26 cellular contexts compared by ENCODE assay signal in genomic region chr16:4900036-4900435, GRCh38. TPM values are rescaled to one million over a fixed set of nuclear protein-coding genes. Genes with fewer than 3 reads are reported as not detected.
DNase-seq lines count a peak whose midpoint lies in the region; ATAC-seq and TF ChIP-seq lines count a peak whose summit lies in the region.
"Had no signal": no experiment of that assay in that cellular context is flagged by ENCODE, and none has a peak within 500 bp of the region (broad histone marks: within the 10 kb centered on the region; RNA-seq: fewer than 3 reads in every experiment).

No MANE protein-coding gene starts in this region.

- CTCF ChIA-PET in Caco-2 (lab: Charles Lee) = interaction anchor here (1.4 kb wide), 1 partner anchor 36 kb away, joined by 4 read pairs; no protein-coding TSS in a partner anchor
- CTCF ChIA-PET in IMR-90 (lab: Yijun Ruan, JAX) = interaction anchor here (0.5 kb wide), 1 partner anchor 12 kb away, joined by 3 read pairs; no protein-coding TSS in a partner anchor

- no peaks in the 10 kb centered on the region; the same call in 1 of the 2 replicates for H4K20me1 ChIP-seq in IMR-90 (ENCODE audit: insufficient read depth, low read length)

- H3K9me3 Mint-ChIP-seq in Caco-2 (ENCODE audit: unreplicated experiment) = no peaks in the 10 kb centered on the region

- H4K5ac ChIP-seq in IMR-90 (ENCODE audit: low read depth, low read length) = no peak overlapping the region

- H3K27me3 Mint-ChIP-seq in Caco-2 (ENCODE audit: insufficient read depth, unreplicated experiment) = no peaks in the 10 kb centered on the region

- no peak overlapping the region for H3K18ac ChIP-seq in IMR-90 (ENCODE audit: low read depth, low read length)

- BruUV-seq in Caco-2 (replicated peaks; lab: Mats Ljungman, UMichigan) (TSS peak; percentile 14), IMR-90 (replicated peaks; lab: Mats Ljungman, UMichigan) (no TSS peak)

- no peak overlapping the region for H2BK20ac ChIP-seq in IMR-90 (ENCODE audit: low read depth, low read length)

- no peak overlapping the region for H3K23ac ChIP-seq in IMR-90 (ENCODE audit: low read depth, low read length)

- no peak overlapping the region for H3K4me2 ChIP-seq in IMR-90 (ENCODE audit: low read depth, low read length)
- H3K4me2 ChIP-seq: GM23338 had no signal

- WGBS in IMR-90 (ENCODE audit: extremely low coverage in 2 of 2, insufficient read length in 1 of 2), 2 experiments = 63% methylated on average over 2 of the region's 8 CpGs; no CpG with 5 or more reads in 1 of the 2 experiments

- intact Hi-C loops in Caco-2 (cut with micrococcal nuclease; ENCODE audit: unreplicated experiment) = no loop called here
- intact Hi-C loops in IMR-90 (cut with micrococcal nuclease) = no loop called here

- H3K79me1 ChIP-seq in IMR-90 (ENCODE audit: low read depth in 1 of 2, low read length in 2 of 2) = no peaks in the 10 kb centered on the region

- dilution Hi-C loops in IMR-90 (cut with HindIII; ENCODE audit: low sequenced_read_pairs, unreplicated experiment) = no loop called here

- H3K4me3 Mint-ChIP-seq in Caco-2 (ENCODE audit: unreplicated experiment) = no peak overlapping the region
- H3K4me3 Mint-ChIP-seq: CD4-positive, CD25-positive, alpha-beta regulatory T cell; GM23338; T-cell had no signal

- POLR2A ChIA-PET in Caco-2 (lab: Charles Lee) (no interaction called here), IMR-90 (lab: Charles Lee; ENCODE audit: unreplicated experiment) (no interaction called here)

- no peak overlapping the region for H4K8ac ChIP-seq in IMR-90 (ENCODE audit: low read depth in 2 of 2, low read length in 2 of 2)

- no peak for TF ChIP-seq RAD21 in IMR-90 (IDR thresholded peaks at IDR 0.05; ENCODE audit: low read length)

- no peak for TF ChIP-seq CTCF in Caco-2 (IDR thresholded peaks at IDR 0.05; ENCODE audit: insufficient read depth in 1 of 2, low read depth in 1 of 2, low read length in 1 of 2, severe bottlenecking in 1 of 2, unreplicated experiment in 1 of 2)
- no peak for TF ChIP-seq CTCF in IMR-90 (conservative IDR thresholded peaks at IDR 0.05; ENCODE audit: low read depth, low read length)

- no peak overlapping the region for H3K27ac ChIP-seq in IMR-90 (ENCODE audit: insufficient read depth, low read length)

- H3K4me1 Mint-ChIP-seq in Caco-2 (ENCODE audit: low read depth, unreplicated experiment) = no peaks in the 10 kb centered on the region
- H3K4me1 Mint-ChIP-seq: CD4-positive, CD25-positive, alpha-beta regulatory T cell; T-cell had no signal

- in situ Hi-C loops in IMR-90 (cut with MboI; ENCODE audit: low sequenced_read_pairs) = no loop called here

- no peak overlapping the region for H3K14ac ChIP-seq in IMR-90 (replicated peaks; ENCODE audit: low read depth, low read length)

- DNase-seq in Caco-2 (no peak), IMR-90 (no peak), astrocyte of the hippocampus (ENCODE audit: low read depth, low spot score) (peak; percentile 38), foreskin melanocyte (peak; percentile 88), ecto neural progenitor cell (ENCODE audit: low spot score) (no peak), NCI-H82 treated with DMSO at 0.1 percent for 48 hours (lab: John Stamatoyannopoulos, UW; ENCODE audit: unreplicated experiment) (no peak), SW480 (ENCODE audit: low spot score) (no peak)
- DNase-seq: CD4-positive, CD25-positive, alpha-beta regulatory T cell; COR-L47; DMS 273 treated with DMSO at 0.1 percent for 48 hours; DND-41; Kasumi-1; NCI-H1092; NCI-H1436; NCI-H187 treated with DMSO at 0.1 percent for 48 hours; NCI-H2107; NCI-H345; NCI-H524 treated with DMSO at 0.1 percent for 48 hours; PC-3; SIG-M5; T-cell had no signal

- no peak overlapping the region for H2BK5ac ChIP-seq in IMR-90 (ENCODE audit: low read depth, low read length, poor library complexity, severe bottlenecking)

- H4K91ac ChIP-seq in IMR-90 (ENCODE audit: insufficient read depth, low read depth, low read length) = no peak overlapping the region

- peaks cover 76% of the 10 kb centered on the region for H3K36me3 Mint-ChIP-seq in Caco-2 (ENCODE audit: insufficient read depth, unreplicated experiment)
- H3K36me3 Mint-ChIP-seq: CD4-positive, CD25-positive, alpha-beta regulatory T cell; T-cell had no signal

- H2BK120ac ChIP-seq in IMR-90 (ENCODE audit: low read depth, low read length) = no peak overlapping the region

- ATAC-seq in IMR-90 (ENCODE audit: low read depth) = peak; percentile 17; the same call in 1 of the 2 replicates
- ATAC-seq: GM12878, GM23338, PC-3, SK-N-SH treated with all-trans-retinoic acid at 6 μM for 48 hours, T-cell had no signal

- H3K9ac ChIP-seq in IMR-90 (ENCODE audit: low read depth, low read length) = no peak overlapping the region

- no peak overlapping the region for H3K27ac Mint-ChIP-seq in Caco-2 (ENCODE audit: unreplicated experiment)
- H3K27ac Mint-ChIP-seq: CD4-positive, CD25-positive, alpha-beta regulatory T cell; GM23338; T-cell had no signal

- H2AFZ ChIP-seq in IMR-90 (replicated peaks; ENCODE audit: low read length, poor library complexity) = no peak overlapping the region
- H2AFZ ChIP-seq: GM23338 had no signal

- H3K9me1 ChIP-seq in IMR-90 (ENCODE audit: insufficient read depth, low read length) = no peaks in the 10 kb centered on the region

- H2AK9ac ChIP-seq in IMR-90 (replicated peaks; ENCODE audit: low read depth, low read length, poor library complexity) = no peak overlapping the region

- TF ChIP-seq POLR2A in IMR-90 (IDR thresholded peaks at IDR 0.05; ENCODE audit: low read depth, low read length) = no peak

- H3K9me3 ChIP-seq in Caco-2 (no peaks in the 10 kb centered on the region), IMR-90 (ENCODE audit: control insufficient read depth, insufficient read depth, low read length) (peaks cover 4% of the 10 kb centered on the region)

- H3K4me3 ChIP-seq in Caco-2 (ENCODE audit: low read depth, low read length) = no peak overlapping the region
- no peak overlapping the region for H3K4me3 ChIP-seq in IMR-90 (ENCODE audit: insufficient read depth, low read depth, low read length)
- H3K4me3 ChIP-seq: GM12878, GM23338 had no signal

- no peaks in the 10 kb centered on the region for H3K27me3 ChIP-seq in Caco-2 (replicated peaks; ENCODE audit: control insufficient read depth, insufficient read depth, low read length)
- peaks cover 11% of the 10 kb centered on the region for H3K27me3 ChIP-seq in IMR-90 (ENCODE audit: control insufficient read depth, insufficient read depth, low read length)

- H2AK5ac ChIP-seq in IMR-90 (ENCODE audit: low read depth, low read length) = no peak overlapping the region

- H3K4ac ChIP-seq in IMR-90 (ENCODE audit: low read depth, low read length) = no peak overlapping the region

- no peak overlapping the region for H3K56ac ChIP-seq in IMR-90 (ENCODE audit: extremely low read depth, insufficient read depth, low read length)

- H3K36me3 ChIP-seq in Caco-2 (ENCODE audit: control insufficient read depth, insufficient read depth, low read length) (peaks cover 8% of the 10 kb centered on the region), IMR-90 (ENCODE audit: control insufficient read depth, insufficient read depth, low read length) (no peaks in the 10 kb centered on the region)

- H2BK15ac ChIP-seq in IMR-90 (ENCODE audit: low read depth, low read length) = no peak overlapping the region

- H3K4me1 ChIP-seq in Caco-2 (no peaks in the 10 kb centered on the region), IMR-90 (ENCODE audit: control insufficient read depth, insufficient read depth, low read length) (no peaks in the 10 kb centered on the region)

TF ChIP-seq in IMR-90, 13 proteins besides CTCF, POLR2A, EP300 and RAD21:
- TF ChIP-seq RCOR1 (IDR thresholded peaks at IDR 0.05; ENCODE audit: insufficient replicate concordance, low read length) = no peak
- no peak for TF ChIP-seq BHLHE40 (IDR thresholded peaks at IDR 0.05; ENCODE audit: low read depth, low read length)

RNA-seq across cellular contexts. Expression of gene PPL, which starts 36.9 kb away (rescaled TPM):
- 61.5 and 68.1 TPM in 2 replicates for total RNA-seq in Caco-2 (2022)
- 0.28 and 0.36 TPM in 2 replicates for total RNA-seq in IMR-90 (2012; rRNA removed)
- 0.19 and 0.34 TPM in 2 replicates for polyA plus RNA-seq in IMR-90 (2012; rRNA removed)
- 0.10 and 0.38 TPM in 2 replicates for polyA plus RNA-seq in IMR-90 (2012; cell fraction: cytosol; rRNA removed)
- 1.4 and 2.1 TPM in 2 replicates for polyA plus RNA-seq in IMR-90 (2012; cell fraction: nucleus; rRNA removed; ENCODE audit: low replicate concordance)
- total RNA-seq: CD4-positive, CD25-positive, alpha-beta regulatory T cell had no signal

RNA-seq across cellular contexts. Expression of gene UBN1, which starts 52.8 kb away (rescaled TPM):
- total RNA-seq in Caco-2 (2022) = 31.5 and 37.9 TPM in 2 replicates
- total RNA-seq in IMR-90 (2012; rRNA removed) = 5.7 and 7.8 TPM in 2 replicates
- polyA plus RNA-seq in IMR-90 (2012; rRNA removed) = 12.9 and 16.3 TPM in 2 replicates
- polyA plus RNA-seq in IMR-90 (2012; cell fraction: cytosol; rRNA removed) = 7.6 and 8.8 TPM in 2 replicates
- polyA plus RNA-seq in IMR-90 (2012; cell fraction: nucleus; rRNA removed; ENCODE audit: low replicate concordance) = 43.7 and 49.4 TPM in 2 replicates

RNA-seq across cellular contexts. Expression of gene GLYR1, which starts 52.9 kb away (rescaled TPM):
- total RNA-seq in Caco-2 (2022) = 112 and 117 TPM in 2 replicates
- 26.0 and 27.8 TPM in 2 replicates for total RNA-seq in IMR-90 (2012; rRNA removed)
- 53.2 and 54.2 TPM in 2 replicates for polyA plus RNA-seq in IMR-90 (2012; rRNA removed)
- polyA plus RNA-seq in IMR-90 (2012; cell fraction: cytosol; rRNA removed) = 28.8 and 39.4 TPM in 2 replicates
- 63.0 and 63.9 TPM in 2 replicates for polyA plus RNA-seq in IMR-90 (2012; cell fraction: nucleus; rRNA removed; ENCODE audit: low replicate concordance)

RNA-seq across cellular contexts. Expression of gene SEC14L5, which starts 58.1 kb away (rescaled TPM):
- 0.14 and 0.67 TPM in 2 replicates for total RNA-seq in Caco-2 (2022)
- not detected in 2 replicates for total RNA-seq in IMR-90 (2012; rRNA removed)
- polyA plus RNA-seq in IMR-90 (2012; rRNA removed) = 0.07 TPM in 1 of 2 replicates, not detected in the other
- 0.01 and 0.02 TPM in 2 replicates for polyA plus RNA-seq in IMR-90 (2012; cell fraction: cytosol; rRNA removed)
- 0.01 and 0.03 TPM in 2 replicates for polyA plus RNA-seq in IMR-90 (2012; cell fraction: nucleus; rRNA removed; ENCODE audit: low replicate concordance)
- total RNA-seq: GM12878, MCF 10A, PC-3 had no signal
- polyA plus RNA-seq: BJ; CD4-positive, CD25-positive, alpha-beta regulatory T cell had no signal

Comparison
In these comparisons a context has a peak if more than half of its experiments do, and no peak if none do; other contexts are left out.
1. DNase-seq: peak in astrocyte of the hippocampus (single experiment) and foreskin melanocyte (single experiment); none in Caco-2 (0 of 2), IMR-90 (single experiment), ecto neural progenitor cell (single experiment), NCI-H82 treated with DMSO at 0.1 percent for 48 hours (single experiment) and SW480 (single experiment).
2. RNA of gene PPL, which starts 36.9 kb away (total RNA-seq): 61.5 to 68.1 TPM in Caco-2; 0.28 to 0.36 TPM in IMR-90; every median in the first group is over 10 times any median in the second.